14 cellular contexts compared by ENCODE assay signal in genomic region chr3:154130540-154130939, GRCh38.
"Had no signal": no experiment of that assay in that cellular context is flagged by ENCODE, and none has a peak within 500 bp of the region (broad histone marks: within the 10 kb centered on the region; RNA-seq: fewer than 3 reads in every experiment).

No MANE protein-coding gene starts in this region.

- H3K27ac ChIP-seq: adrenal gland, left ventricle myocardium inferior, prostate gland had no signal

- FAIRE-seq: TTC549, urothelium cell line had no signal

- H3K4me3 ChIP-seq: adrenal gland, left ventricle myocardium inferior, prostate gland, skin epidermis, transverse colon had no signal

- DNase-seq: activated T-cell treated with anti-CD3 and anti-CD28 coated beads, Interleukin-2, amount 50 U/mL, for 1 hour; adrenal gland; cerebellar nuclear complex; kidney glomerular epithelial cell; left ventricle myocardium inferior; right cardiac atrium; stimulated activated CD4-positive, alpha-beta T cell treated with anti-CD3 and anti-CD28 coated beads, Interleukin-2, amount 100 ng/mL, for 24 hours; stimulated activated naive CD8-positive, alpha-beta T cell treated with anti-CD3 and anti-CD28 coated beads, Interleukin-15, amount 100 ng/mL, for 72 hours; T-helper 1 cell; transverse colon had no signal

- H3K4me1 ChIP-seq: adrenal gland, left ventricle myocardium inferior, prostate gland had no signal

- H3K27me3 ChIP-seq: adrenal gland, transverse colon had no signal

- H3K9me3 ChIP-seq: adrenal gland, left ventricle myocardium inferior, prostate gland, transverse colon had no signal

- H3K36me3 ChIP-seq: adrenal gland, left ventricle myocardium inferior, prostate gland, transverse colon had no signal
